ENCODE assay signal across 11 cellular contexts in genomic region chr1:202964755-202965440, GRCh38. TPM values are rescaled to one million over a fixed set of nuclear protein-coding genes. Genes with fewer than 3 reads are reported as not detected.
DNase-seq lines count a peak whose midpoint lies in the region; ATAC-seq, FAIRE-seq and TF ChIP-seq lines count a peak whose summit lies in the region.
"Had no signal": no experiment of that assay in that cellular context is flagged by ENCODE, and none has a peak within 500 bp of the region (broad histone marks: within the 10 kb centered on the region; RNA-seq: fewer than 3 reads in every experiment).

No MANE protein-coding gene starts in this region.

- TF ChIP-seq RAD21 in HepG2 (CRISPR knock-in tag; IDR thresholded peaks at IDR 0.05): no peak

- H3K79me2 ChIP-seq in HepG2 (ENCODE audit: insufficient read depth, low read length): no peaks in the 10 kb centered on the region

- H3K4me3 Mint-ChIP-seq in activated naive CD8-positive, alpha-beta T cell: no peak overlapping the region
- no peak overlapping the region for H3K4me3 Mint-ChIP-seq in activated naive CD8-positive, alpha-beta T cell treated with anti-CD3 and anti-CD28 coated beads for 36 hours

- no peaks in the 10 kb centered on the region for H4K20me1 ChIP-seq in HepG2 (ENCODE audit: insufficient read depth, low read length)

- POLR2A ChIA-PET in HepG2 (lab: Yijun Ruan, JAX): no interaction called here

- peaks cover 32% of the 10 kb centered on the region for H3K4me1 Mint-ChIP-seq in activated naive CD8-positive, alpha-beta T cell (ENCODE audit: low read depth)
- H3K4me1 Mint-ChIP-seq in activated naive CD8-positive, alpha-beta T cell treated with anti-CD3 and anti-CD28 coated beads for 36 hours: peaks cover 24% of the 10 kb centered on the region

- H3K4me1 ChIP-seq in right lobe of liver (peaks cover 0 to 18% (median 6%) of the 10 kb centered on the region in 4 donors), HepG2 (ENCODE audit: insufficient read depth, low read length) (peaks cover 27% of the 10 kb centered on the region)

- ATAC-seq in left cardiac atrium: peak; percentile 4 to 17
- no peak for ATAC-seq in right lobe of liver
- ATAC-seq in GM21528 (IDR thresholded peaks at IDR 0.05; ENCODE audit: low FRiP score, unreplicated experiment): no peak
- no peak for ATAC-seq in HepG2

- no peak for TF ChIP-seq EP300 in HepG2 (IDR thresholded peaks at IDR 0.05; ENCODE audit: low read depth in 2 of 2, low read length in 2 of 2)
- no peak for TF ChIP-seq EP300 in HepG2 (CRISPR knock-in tag; IDR thresholded peaks at IDR 0.05; ENCODE audit: borderline replicate concordance)

- no CpG with 5 or more reads among the region's 6 CpGs for WGBS in right lobe of liver (ENCODE audit: insufficient coverage, low coverage, low lambda C conversion rate, missing lambda C conversion rate)
- WGBS in HepG2 (ENCODE audit: low lambda C conversion rate): 98% methylated on average over 6 of the region's 6 CpGs

- H3K4me2 ChIP-seq in HepG2 (ENCODE audit: low read depth, low read length): no peak overlapping the region

- CTCF ChIA-PET in HepG2 (lab: Yijun Ruan, JAX; ENCODE audit: low intra/inter-chr PET ratio, low total read pairs): no interaction called here

- H3K27ac ChIP-seq in right lobe of liver: no peak overlapping the region
- H3K27ac ChIP-seq in HepG2 (ENCODE audit: extremely low read length, insufficient read depth, low read length): no peak overlapping the region

- H2AFZ ChIP-seq in HepG2 (ENCODE audit: low read length): no peak overlapping the region

- no peaks in the 10 kb centered on the region for H3K9me3 ChIP-seq in right lobe of liver
- H3K9me3 ChIP-seq in HepG2 (ENCODE audit: low read length): no peaks in the 10 kb centered on the region

- H3K36me3 ChIP-seq in right lobe of liver (peaks cover 0 to 25% (median 0%) of the 10 kb centered on the region in 4 donors), HepG2 (replicated peaks in 1 of 2; ENCODE audit: control insufficient read depth in 1 of 2, insufficient read depth in 2 of 2, low read length in 2 of 2) (peaks cover 1 to 5% of the 10 kb centered on the region in 2 experiments; a peak in 2 of 5 replicates)

- TF ChIP-seq CTCF in right lobe of liver (IDR thresholded peaks at IDR 0.05) (no peak), HepG2 (CRISPR knock-in tag; IDR thresholded peaks at IDR 0.05) (no peak)

- no peaks in the 10 kb centered on the region for H3K9me3 Mint-ChIP-seq in activated naive CD8-positive, alpha-beta T cell (ENCODE audit: low read depth)
- H3K9me3 Mint-ChIP-seq in activated naive CD8-positive, alpha-beta T cell treated with anti-CD3 and anti-CD28 coated beads for 36 hours: no peaks in the 10 kb centered on the region
- H3K9me3 Mint-ChIP-seq: CD14-positive monocyte; stimulated activated naive CD8-positive, alpha-beta T cell treated with anti-CD3 and anti-CD28 coated beads, Interleukin-15, Interleukin-2, amounts not matched to agents 100 ng/mL and 50 ng/mL, for 24 hours had no signal

- peaks cover 2% of the 10 kb centered on the region for H3K36me3 Mint-ChIP-seq in activated naive CD8-positive, alpha-beta T cell
- H3K36me3 Mint-ChIP-seq in activated naive CD8-positive, alpha-beta T cell treated with anti-CD3 and anti-CD28 coated beads for 36 hours: peaks cover 1% of the 10 kb centered on the region

- no peak for TF ChIP-seq POLR2A in right lobe of liver (IDR thresholded peaks at IDR 0.05)
- TF ChIP-seq POLR2A in HepG2 (IDR thresholded peaks at IDR 0.05; ENCODE audit: insufficient read depth in 1 of 2, low read depth in 2 of 2, low read length in 2 of 2): no peak

- BruUV-seq in HepG2 (replicated peaks; lab: Mats Ljungman, UMichigan): no TSS peak

- H3K27me3 Mint-ChIP-seq in activated naive CD8-positive, alpha-beta T cell: no peaks in the 10 kb centered on the region
- H3K27me3 Mint-ChIP-seq in activated naive CD8-positive, alpha-beta T cell treated with anti-CD3 and anti-CD28 coated beads for 36 hours: no peaks in the 10 kb centered on the region
- H3K27me3 Mint-ChIP-seq: stimulated activated naive CD8-positive, alpha-beta T cell treated with anti-CD3 and anti-CD28 coated beads, Interleukin-15, Interleukin-2, amounts not matched to agents 100 ng/mL and 50 ng/mL, for 24 hours had no signal

- intact Hi-C loops in left cardiac atrium (cut with DNase I) (loop anchor here in 1 of 2 donors (5.0 kb wide), 1 partner anchor 38 kb away; the partner anchor contains the start of gene KLHL12), right lobe of liver (cut with DNase I) (no loop called here), HepG2 (cut with micrococcal nuclease; ENCODE audit: unreplicated experiment) (no loop called here)

- in situ Hi-C loops in HepG2 (cut with HindIII; ENCODE audit: extremely low pct_ligation_motif_present, low pct_unique_long_range_greater_than_20kb): no loop called here

- H3K27me3 ChIP-seq in right lobe of liver (no peaks in the 10 kb centered on the region), HepG2 (ENCODE audit: control insufficient read depth in 1 of 2, insufficient read depth in 2 of 2, low read length in 2 of 2) (no peaks in the 10 kb centered on the region)

- H3K27ac Mint-ChIP-seq in activated naive CD8-positive, alpha-beta T cell: peak overlapping the region; percentile 18
- no peak overlapping the region for H3K27ac Mint-ChIP-seq in activated naive CD8-positive, alpha-beta T cell treated with anti-CD3 and anti-CD28 coated beads for 36 hours
- H3K27ac Mint-ChIP-seq: stimulated activated naive CD8-positive, alpha-beta T cell treated with anti-CD3 and anti-CD28 coated beads, Interleukin-15, Interleukin-2, amounts not matched to agents 100 ng/mL and 50 ng/mL, for 24 hours had no signal

- H3K9ac ChIP-seq in HepG2 (ENCODE audit: insufficient read depth, low read depth, low read length): no peak overlapping the region

- FAIRE-seq in HepG2 (lab: Jason Lieb, UNC): no peak
- FAIRE-seq: HTR-8/SVneo had no signal

- no peak for DNase-seq in activated naive CD8-positive, alpha-beta T cell treated with anti-CD3 and anti-CD28 coated beads for 36 hours
- peak; percentile 84 for DNase-seq in SHP77 treated with DMSO at 0.1 percent for 48 hours (lab: John Stamatoyannopoulos, UW)
- peak; percentile 29 for DNase-seq in left cardiac atrium
- DNase-seq in right lobe of liver: no peak
- DNase-seq in NCI-H446 treated with DMSO at 0.1 percent for 48 hours (lab: John Stamatoyannopoulos, UW): no peak
- no peak for DNase-seq in HepG2 (ENCODE audit: low spot score)

- no peak overlapping the region for H3K4me3 ChIP-seq in right lobe of liver
- H3K4me3 ChIP-seq in HepG2 (replicated peaks in 1 of 3; ENCODE audit: insufficient read depth in 1 of 3, low read depth in 2 of 3, low read length in 3 of 3): no peak overlapping the region

RNA-seq across cellular contexts. Expression of gene CYB5R1, which starts 2.2 kb away (rescaled TPM):
- total RNA-seq in activated naive CD8-positive, alpha-beta T cell treated with anti-CD3 and anti-CD28 coated beads for 36 hours: 10 to 100 TPM; 18.3 to 19.2 TPM
- 100 to 1,000 TPM in 1 of 2 donors, 10 to 100 TPM in 1; 69.9 to 100 TPM for total RNA-seq in left cardiac atrium
- 10 to 100 TPM; 29.6 to 42.7 (median 36.4) TPM for total RNA-seq in right lobe of liver
- 7.9 and 18.9 TPM in 2 replicates for total RNA-seq in HepG2 (2016; rRNA removed; fragmentation: Illumina TruSeq; extraction: Trizol)
- total RNA-seq in HepG2 (2016; cell fraction: cytosol; rRNA removed; fragmentation: Illumina TruSeq; extraction: Trizol; ENCODE audit: low read depth): 5.7 and 6.4 TPM in 2 replicates
- 7.2 and 19.9 TPM in 2 replicates for total RNA-seq in HepG2 (2016; cell fraction: insoluble cytoplasmic fraction; rRNA removed; fragmentation: Illumina TruSeq; extraction: Trizol)
- total RNA-seq in HepG2 (2016; cell fraction: membrane; rRNA removed; fragmentation: Illumina TruSeq; extraction: Trizol): 6.6 and 8.2 TPM in 2 replicates
- total RNA-seq in HepG2 (2016; cell fraction: nucleus; rRNA removed; fragmentation: Illumina TruSeq; extraction: Trizol): 19.1 and 22.2 TPM in 2 replicates
- polyA plus RNA-seq in HepG2 (2011; rRNA removed): 18.7 and 21.4 TPM in 2 replicates
- 16.6 and 18.4 TPM in 2 replicates for polyA plus RNA-seq in HepG2 (2011; cell fraction: cytosol; rRNA removed)
- polyA plus RNA-seq in HepG2 (2011; cell fraction: nucleus; rRNA removed): 25.5 and 32.4 TPM in 2 replicates
- polyA plus RNA-seq in HepG2 (2012): 19.2 and 20.3 TPM in 2 replicates
- 4.6 and 5.2 TPM in 2 replicates for polyA plus RNA-seq in HepG2 (2016; cell fraction: cytosol; fragmentation: Illumina TruSeq; extraction: Trizol; ENCODE audit: low read depth)
- polyA plus RNA-seq in HepG2 (2016; cell fraction: insoluble cytoplasmic fraction; fragmentation: Illumina TruSeq; extraction: Trizol; ENCODE audit: low read depth): 7.2 and 8.0 TPM in 2 replicates
- 5.6 and 6.0 TPM in 2 replicates for polyA plus RNA-seq in HepG2 (2016; cell fraction: membrane; fragmentation: Illumina TruSeq; extraction: Trizol; ENCODE audit: low read depth)
- 28.5 and 33.9 TPM in 2 replicates for polyA plus RNA-seq in HepG2 (2016; cell fraction: nucleus; fragmentation: Illumina TruSeq; extraction: Trizol; ENCODE audit: insufficient read depth, low read depth)
- 28.9 and 38.2 TPM in 2 replicates for polyA minus RNA-seq in HepG2 (2011; rRNA and poly(A)+ RNA removed; ENCODE audit: low replicate concordance)
- polyA minus RNA-seq in HepG2 (2011; cell fraction: cytosol; rRNA and poly(A)+ RNA removed): 6.5 and 12.1 TPM in 2 replicates
- polyA minus RNA-seq in HepG2 (2011; cell fraction: nucleus; rRNA and poly(A)+ RNA removed): 21.4 and 21.9 TPM in 2 replicates

RNA-seq across cellular contexts. Expression of gene ADIPOR1, which starts 6.8 kb away (rescaled TPM):
- total RNA-seq in activated naive CD8-positive, alpha-beta T cell treated with anti-CD3 and anti-CD28 coated beads for 36 hours: 10 to 100 TPM; 77.3 to 82.1 TPM
- total RNA-seq in left cardiac atrium (10 to 100 TPM; 82.3 to 98.4 TPM), right lobe of liver (10 to 100 TPM; 49.3 to 88.3 (median 61.1) TPM), HepG2 (2016; rRNA removed; fragmentation: Illumina TruSeq; extraction: Trizol) (55.7 and 60.0 TPM in 2 replicates)
- 116 and 119 TPM in 2 replicates for total RNA-seq in HepG2 (2016; cell fraction: cytosol; rRNA removed; fragmentation: Illumina TruSeq; extraction: Trizol; ENCODE audit: low read depth)
- total RNA-seq in HepG2 (2016; cell fraction: insoluble cytoplasmic fraction; rRNA removed; fragmentation: Illumina TruSeq; extraction: Trizol): 55.1 and 57.7 TPM in 2 replicates
- 200 TPM in 2 replicates for total RNA-seq in HepG2 (2016; cell fraction: membrane; rRNA removed; fragmentation: Illumina TruSeq; extraction: Trizol)
- 26.3 and 33.3 TPM in 2 replicates for total RNA-seq in HepG2 (2016; cell fraction: nucleus; rRNA removed; fragmentation: Illumina TruSeq; extraction: Trizol)
- 124 and 141 TPM in 2 replicates for polyA plus RNA-seq in HepG2 (2011; rRNA removed)
- polyA plus RNA-seq in HepG2 (2011; cell fraction: cytosol; rRNA removed): 127 and 156 TPM in 2 replicates
- 50.3 and 53.5 TPM in 2 replicates for polyA plus RNA-seq in HepG2 (2011; cell fraction: nucleus; rRNA removed)
- polyA plus RNA-seq in HepG2 (2012): 65.7 and 73.9 TPM in 2 replicates
- 178 and 186 TPM in 2 replicates for polyA plus RNA-seq in HepG2 (2016; cell fraction: cytosol; fragmentation: Illumina TruSeq; extraction: Trizol; ENCODE audit: low read depth)
- 75.5 and 80.9 TPM in 2 replicates for polyA plus RNA-seq in HepG2 (2016; cell fraction: insoluble cytoplasmic fraction; fragmentation: Illumina TruSeq; extraction: Trizol; ENCODE audit: low read depth)
- 224 and 225 TPM in 2 replicates for polyA plus RNA-seq in HepG2 (2016; cell fraction: membrane; fragmentation: Illumina TruSeq; extraction: Trizol; ENCODE audit: low read depth)
- polyA plus RNA-seq in HepG2 (2016; cell fraction: nucleus; fragmentation: Illumina TruSeq; extraction: Trizol; ENCODE audit: insufficient read depth, low read depth): 58.1 and 58.4 TPM in 2 replicates
- 194 and 401 TPM in 2 replicates for polyA minus RNA-seq in HepG2 (2011; rRNA and poly(A)+ RNA removed; ENCODE audit: low replicate concordance)
- 65.3 and 71.4 TPM in 2 replicates for polyA minus RNA-seq in HepG2 (2011; cell fraction: cytosol; rRNA and poly(A)+ RNA removed)
- polyA minus RNA-seq in HepG2 (2011; cell fraction: nucleus; rRNA and poly(A)+ RNA removed): 39.9 and 41.4 TPM in 2 replicates

RNA-seq across cellular contexts. Expression of gene KLHL12, which starts 37.9 kb away (rescaled TPM):
- total RNA-seq in activated naive CD8-positive, alpha-beta T cell treated with anti-CD3 and anti-CD28 coated beads for 36 hours: 10 to 100 TPM; 42.6 to 44.1 TPM
- total RNA-seq in left cardiac atrium (10 to 100 TPM; 18.0 to 20.1 TPM), right lobe of liver (10 to 100 TPM; 10.7 to 13.0 (median 12.3) TPM), HepG2 (2016; rRNA removed; fragmentation: Illumina TruSeq; extraction: Trizol) (25.2 and 34.2 TPM in 2 replicates)
- total RNA-seq in HepG2 (2016; cell fraction: cytosol; rRNA removed; fragmentation: Illumina TruSeq; extraction: Trizol; ENCODE audit: low read depth): 7.3 and 7.9 TPM in 2 replicates
- total RNA-seq in HepG2 (2016; cell fraction: insoluble cytoplasmic fraction; rRNA removed; fragmentation: Illumina TruSeq; extraction: Trizol): 26.4 and 33.3 TPM in 2 replicates
- 21.4 and 23.3 TPM in 2 replicates for total RNA-seq in HepG2 (2016; cell fraction: membrane; rRNA removed; fragmentation: Illumina TruSeq; extraction: Trizol)
- 17.6 and 18.9 TPM in 2 replicates for total RNA-seq in HepG2 (2016; cell fraction: nucleus; rRNA removed; fragmentation: Illumina TruSeq; extraction: Trizol)
- 18.4 and 19.2 TPM in 2 replicates for polyA plus RNA-seq in HepG2 (2011; rRNA removed)
- polyA plus RNA-seq in HepG2 (2011; cell fraction: cytosol; rRNA removed): 10.6 and 14.8 TPM in 2 replicates
- 15.6 and 19.5 TPM in 2 replicates for polyA plus RNA-seq in HepG2 (2011; cell fraction: nucleus; rRNA removed)
- polyA plus RNA-seq in HepG2 (2012): 11.2 and 13.3 TPM in 2 replicates
- 6.3 and 7.2 TPM in 2 replicates for polyA plus RNA-seq in HepG2 (2016; cell fraction: cytosol; fragmentation: Illumina TruSeq; extraction: Trizol; ENCODE audit: low read depth)
- polyA plus RNA-seq in HepG2 (2016; cell fraction: insoluble cytoplasmic fraction; fragmentation: Illumina TruSeq; extraction: Trizol; ENCODE audit: low read depth): 24.9 and 26.5 TPM in 2 replicates
- polyA plus RNA-seq in HepG2 (2016; cell fraction: membrane; fragmentation: Illumina TruSeq; extraction: Trizol; ENCODE audit: low read depth): 13.6 and 14.2 TPM in 2 replicates
- polyA plus RNA-seq in HepG2 (2016; cell fraction: nucleus; fragmentation: Illumina TruSeq; extraction: Trizol; ENCODE audit: insufficient read depth, low read depth): 23.9 and 24.7 TPM in 2 replicates
- polyA minus RNA-seq in HepG2 (2011; rRNA and poly(A)+ RNA removed; ENCODE audit: low replicate concordance): 20.4 and 27.5 TPM in 2 replicates
- 10.0 and 11.4 TPM in 2 replicates for polyA minus RNA-seq in HepG2 (2011; cell fraction: cytosol; rRNA and poly(A)+ RNA removed)
- 17.6 and 26.7 TPM in 2 replicates for polyA minus RNA-seq in HepG2 (2011; cell fraction: nucleus; rRNA and poly(A)+ RNA removed)

RNA-seq across cellular contexts. Expression of gene TMEM183A, which starts 42.3 kb away (rescaled TPM):
- 10 to 100 TPM; 81.4 to 81.9 TPM for total RNA-seq in activated naive CD8-positive, alpha-beta T cell treated with anti-CD3 and anti-CD28 coated beads for 36 hours
- total RNA-seq in left cardiac atrium (10 to 100 TPM; 25.1 to 31.8 TPM), right lobe of liver (10 to 100 TPM; 21.4 to 38.1 (median 31.0) TPM), HepG2 (2016; rRNA removed; fragmentation: Illumina TruSeq; extraction: Trizol) (82.0 and 85.4 TPM in 2 replicates)
- total RNA-seq in HepG2 (2016; cell fraction: cytosol; rRNA removed; fragmentation: Illumina TruSeq; extraction: Trizol; ENCODE audit: low read depth): 117 and 147 TPM in 2 replicates
- 82.0 and 82.7 TPM in 2 replicates for total RNA-seq in HepG2 (2016; cell fraction: insoluble cytoplasmic fraction; rRNA removed; fragmentation: Illumina TruSeq; extraction: Trizol)
- total RNA-seq in HepG2 (2016; cell fraction: membrane; rRNA removed; fragmentation: Illumina TruSeq; extraction: Trizol): 214 and 215 TPM in 2 replicates
- 59.5 and 61.7 TPM in 2 replicates for total RNA-seq in HepG2 (2016; cell fraction: nucleus; rRNA removed; fragmentation: Illumina TruSeq; extraction: Trizol)
- polyA plus RNA-seq in HepG2 (2011; rRNA removed): 56.2 and 59.7 TPM in 2 replicates
- polyA plus RNA-seq in HepG2 (2011; cell fraction: cytosol; rRNA removed): 65.4 and 69.6 TPM in 2 replicates
- polyA plus RNA-seq in HepG2 (2011; cell fraction: nucleus; rRNA removed): 86.6 and 92.4 TPM in 2 replicates
- polyA plus RNA-seq in HepG2 (2012): 28.1 and 30.6 TPM in 2 replicates
- polyA plus RNA-seq in HepG2 (2016; cell fraction: cytosol; fragmentation: Illumina TruSeq; extraction: Trizol; ENCODE audit: low read depth): 140 and 156 TPM in 2 replicates
- 69.4 and 76.0 TPM in 2 replicates for polyA plus RNA-seq in HepG2 (2016; cell fraction: insoluble cytoplasmic fraction; fragmentation: Illumina TruSeq; extraction: Trizol; ENCODE audit: low read depth)
- 186 and 191 TPM in 2 replicates for polyA plus RNA-seq in HepG2 (2016; cell fraction: membrane; fragmentation: Illumina TruSeq; extraction: Trizol; ENCODE audit: low read depth)
- 82.0 and 83.2 TPM in 2 replicates for polyA plus RNA-seq in HepG2 (2016; cell fraction: nucleus; fragmentation: Illumina TruSeq; extraction: Trizol; ENCODE audit: insufficient read depth, low read depth)
- polyA minus RNA-seq in HepG2 (2011; rRNA and poly(A)+ RNA removed; ENCODE audit: low replicate concordance): 142 and 277 TPM in 2 replicates
- 22.9 and 28.1 TPM in 2 replicates for polyA minus RNA-seq in HepG2 (2011; cell fraction: cytosol; rRNA and poly(A)+ RNA removed)
- 96.7 and 106 TPM in 2 replicates for polyA minus RNA-seq in HepG2 (2011; cell fraction: nucleus; rRNA and poly(A)+ RNA removed)

Comparison
In these comparisons a context has a peak if more than half of its experiments do, and no peak if none do; other contexts are left out.
1. DNase-seq: peak in SHP77 treated with DMSO at 0.1 percent for 48 hours (single experiment) and left cardiac atrium (single experiment); none in activated naive CD8-positive, alpha-beta T cell treated with anti-CD3 and anti-CD28 coated beads for 36 hours (single experiment), right lobe of liver (0 of 3), NCI-H446 treated with DMSO at 0.1 percent for 48 hours (single experiment) and HepG2 (single experiment).
2. ATAC-seq: peak in left cardiac atrium (2 of 2); none in right lobe of liver (0 of 4), GM21528 (single experiment) and HepG2 (single experiment).